Comparison of ENCODE assay signal across 25 cellular contexts in genomic region chr3:188528390-188528789, GRCh38.
"Had no signal": no experiment of that assay in that cellular context is flagged by ENCODE, and none has a peak within 500 bp of the region (broad histone marks: within the 10 kb centered on the region; RNA-seq: fewer than 3 reads in every experiment).

No MANE protein-coding gene starts in this region.

- H3K4me1 ChIP-seq: colonic mucosa had no signal

- H3K9me3 ChIP-seq: adrenal gland, colonic mucosa, left ventricle myocardium inferior, tibial artery had no signal

- H3K27ac ChIP-seq: adrenal gland, colonic mucosa, dorsolateral prefrontal cortex, hepatocyte, left ventricle myocardium inferior, neural progenitor cell had no signal

- DNase-seq: activated CD4-positive, alpha-beta T cell treated with anti-CD3 and anti-CD28 coated beads, Interleukin-2, amount 50 U/mL, for 4 hours; activated CD8-positive, alpha-beta memory T cell treated with anti-CD3 and anti-CD28 coated beads for 24 hours; activated CD8-positive, alpha-beta memory T cell treated with anti-CD3 and anti-CD28 coated beads, Interleukin-2, amount 50 U/mL, for 4 hours; activated T-cell treated with anti-CD3 and anti-CD28 coated beads, Interleukin-2, amount 50 U/mL, for 24 hours; adrenal gland; colonic mucosa; dorsolateral prefrontal cortex; effector memory CD8-positive, alpha-beta T cell; foreskin fibroblast; immature natural killer cell; kidney glomerular epithelial cell; left ventricle myocardium inferior; naive thymus-derived CD8-positive, alpha-beta T cell; small intestine; stimulated activated CD4-positive, alpha-beta T cell treated with anti-CD3 and anti-CD28 coated beads, Interleukin-2, amount 100 ng/mL, for 24 hours; stimulated activated naive CD8-positive, alpha-beta T cell treated with anti-CD3 and anti-CD28 coated beads, Interleukin-15, amount 100 ng/mL, for 72 hours; tibial artery had no signal

- ATAC-seq: activated naive CD4-positive, alpha-beta T cell treated with anti-CD3 and anti-CD28 coated beads, Interleukin-2, amount 50 U/mL, for 72 hours; activated T-helper 17 cell treated with anti-CD3 and anti-CD28 coated beads, Interleukin-2, amount 50 U/mL, for 72 hours; effector memory CD8-positive, alpha-beta T cell; naive thymus-derived CD8-positive, alpha-beta T cell; sciatic nerve; stimulated activated effector memory CD8-positive, alpha-beta T cell treated with anti-CD3 and anti-CD28 coated beads, Interleukin-12 subunit alpha, Interleukin-12 subunit beta, amount 100 ng/mL, for 72 hours; stimulated activated naive CD8-positive, alpha-beta T cell treated with anti-CD3 and anti-CD28 coated beads, Interleukin-15, amount 100 ng/mL, for 72 hours; WTC11 had no signal

- H3K4me3 ChIP-seq: adrenal gland, colonic mucosa, dorsolateral prefrontal cortex, hepatocyte, left ventricle myocardium inferior, neural progenitor cell, tibial artery had no signal

- H3K4me2 ChIP-seq: hepatocyte, neural progenitor cell had no signal

- FAIRE-seq: endothelial cell of umbilical vein, small intestine had no signal
